1 cellular context compared by ENCODE assay signal in the genomic region with DNA sequence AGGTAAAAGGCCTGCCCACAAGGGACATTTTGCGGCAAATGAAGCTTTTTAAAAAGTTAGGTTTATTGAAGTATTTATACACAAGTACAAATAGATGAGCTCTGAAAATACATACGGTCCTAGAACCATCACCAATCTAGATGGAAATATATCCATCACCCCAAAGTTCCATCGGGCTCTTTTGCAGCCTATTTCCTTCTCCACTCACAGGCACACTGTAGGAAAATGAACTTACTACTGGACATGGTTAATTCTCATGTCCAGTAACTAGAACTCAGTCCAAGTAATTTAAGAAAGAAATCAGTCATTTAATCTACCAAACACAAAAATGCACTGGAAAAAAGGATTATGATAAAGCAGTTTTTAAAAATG.
TF ChIP-seq lines count a peak whose summit lies in the region.

No MANE protein-coding gene starts in this region.

TF ChIP-seq in SK-N-SH, 30 proteins besides CTCF, POLR2A, EP300 and RAD21 (continued from another document):
- TF ChIP-seq, protein P1, sequence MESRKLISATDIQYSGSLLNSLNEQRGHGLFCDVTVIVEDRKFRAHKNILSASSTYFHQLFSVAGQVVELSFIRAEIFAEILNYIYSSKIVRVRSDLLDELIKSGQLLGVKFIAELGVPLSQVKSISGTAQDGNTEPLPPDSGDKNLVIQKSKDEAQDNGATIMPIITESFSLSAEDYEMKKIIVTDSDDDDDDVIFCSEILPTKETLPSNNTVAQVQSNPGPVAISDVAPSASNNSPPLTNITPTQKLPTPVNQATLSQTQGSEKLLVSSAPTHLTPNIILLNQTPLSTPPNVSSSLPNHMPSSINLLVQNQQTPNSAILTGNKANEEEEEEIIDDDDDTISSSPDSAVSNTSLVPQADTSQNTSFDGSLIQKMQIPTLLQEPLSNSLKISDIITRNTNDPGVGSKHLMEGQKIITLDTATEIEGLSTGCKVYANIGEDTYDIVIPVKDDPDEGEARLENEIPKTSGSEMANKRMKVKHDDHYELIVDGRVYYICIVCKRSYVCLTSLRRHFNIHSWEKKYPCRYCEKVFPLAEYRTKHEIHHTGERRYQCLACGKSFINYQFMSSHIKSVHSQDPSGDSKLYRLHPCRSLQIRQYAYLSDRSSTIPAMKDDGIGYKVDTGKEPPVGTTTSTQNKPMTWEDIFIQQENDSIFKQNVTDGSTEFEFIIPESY (IDR thresholded peaks at IDR 0.05; ENCODE audit: borderline replicate concordance, low read depth) = no peak
- no peak for TF ChIP-seq SMC3 (IDR thresholded peaks at IDR 0.05; ENCODE audit: low read depth, low read length)
- TF ChIP-seq FOSL2 (IDR thresholded peaks at IDR 0.05; ENCODE audit: borderline replicate concordance, low read depth) = no peak
- TF ChIP-seq TCF12 (IDR thresholded peaks at IDR 0.05) = no peak
- no peak for TF ChIP-seq TEAD4 (IDR thresholded peaks at IDR 0.05; ENCODE audit: borderline replicate concordance, insufficient read depth)
- TF ChIP-seq, protein P2, sequence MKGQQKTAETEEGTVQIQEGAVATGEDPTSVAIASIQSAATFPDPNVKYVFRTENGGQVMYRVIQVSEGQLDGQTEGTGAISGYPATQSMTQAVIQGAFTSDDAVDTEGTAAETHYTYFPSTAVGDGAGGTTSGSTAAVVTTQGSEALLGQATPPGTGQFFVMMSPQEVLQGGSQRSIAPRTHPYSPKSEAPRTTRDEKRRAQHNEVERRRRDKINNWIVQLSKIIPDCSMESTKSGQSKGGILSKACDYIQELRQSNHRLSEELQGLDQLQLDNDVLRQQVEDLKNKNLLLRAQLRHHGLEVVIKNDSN (IDR thresholded peaks at IDR 0.05; ENCODE audit: borderline replicate concordance, low read depth) = no peak
- no peak for TF ChIP-seq CHD2 (IDR thresholded peaks at IDR 0.05; ENCODE audit: low read length, partially characterized antibody)
- TF ChIP-seq SIN3A (IDR thresholded peaks at IDR 0.05; ENCODE audit: borderline replicate concordance, low read depth, low read length) = no peak
- TF ChIP-seq MXI1 (IDR thresholded peaks at IDR 0.05; ENCODE audit: low read depth, low read length) = no peak; the same call in 1 of the 2 replicates
- TF ChIP-seq MEF2A (IDR thresholded peaks at IDR 0.05; ENCODE audit: borderline replicate concordance, low read depth) = no peak
- TF ChIP-seq RFX5 (IDR thresholded peaks at IDR 0.05; ENCODE audit: low read length) = no peak
- TF ChIP-seq FOXM1 (IDR thresholded peaks at IDR 0.05; ENCODE audit: low read depth) = no peak
- no peak for TF ChIP-seq NFIC (IDR thresholded peaks at IDR 0.05; ENCODE audit: borderline replicate concordance)
- no peak for TF ChIP-seq RCOR1 (IDR thresholded peaks at IDR 0.05; ENCODE audit: low read length)
- TF ChIP-seq, protein P3, sequence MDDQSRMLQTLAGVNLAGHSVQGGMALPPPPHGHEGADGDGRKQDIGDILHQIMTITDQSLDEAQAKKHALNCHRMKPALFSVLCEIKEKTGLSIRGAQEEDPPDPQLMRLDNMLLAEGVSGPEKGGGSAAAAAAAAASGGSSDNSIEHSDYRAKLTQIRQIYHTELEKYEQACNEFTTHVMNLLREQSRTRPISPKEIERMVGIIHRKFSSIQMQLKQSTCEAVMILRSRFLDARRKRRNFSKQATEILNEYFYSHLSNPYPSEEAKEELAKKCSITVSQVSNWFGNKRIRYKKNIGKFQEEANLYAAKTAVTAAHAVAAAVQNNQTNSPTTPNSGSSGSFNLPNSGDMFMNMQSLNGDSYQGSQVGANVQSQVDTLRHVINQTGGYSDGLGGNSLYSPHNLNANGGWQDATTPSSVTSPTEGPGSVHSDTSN (IDR thresholded peaks at IDR 0.05) = no peak
